In the genomic region with DNA sequence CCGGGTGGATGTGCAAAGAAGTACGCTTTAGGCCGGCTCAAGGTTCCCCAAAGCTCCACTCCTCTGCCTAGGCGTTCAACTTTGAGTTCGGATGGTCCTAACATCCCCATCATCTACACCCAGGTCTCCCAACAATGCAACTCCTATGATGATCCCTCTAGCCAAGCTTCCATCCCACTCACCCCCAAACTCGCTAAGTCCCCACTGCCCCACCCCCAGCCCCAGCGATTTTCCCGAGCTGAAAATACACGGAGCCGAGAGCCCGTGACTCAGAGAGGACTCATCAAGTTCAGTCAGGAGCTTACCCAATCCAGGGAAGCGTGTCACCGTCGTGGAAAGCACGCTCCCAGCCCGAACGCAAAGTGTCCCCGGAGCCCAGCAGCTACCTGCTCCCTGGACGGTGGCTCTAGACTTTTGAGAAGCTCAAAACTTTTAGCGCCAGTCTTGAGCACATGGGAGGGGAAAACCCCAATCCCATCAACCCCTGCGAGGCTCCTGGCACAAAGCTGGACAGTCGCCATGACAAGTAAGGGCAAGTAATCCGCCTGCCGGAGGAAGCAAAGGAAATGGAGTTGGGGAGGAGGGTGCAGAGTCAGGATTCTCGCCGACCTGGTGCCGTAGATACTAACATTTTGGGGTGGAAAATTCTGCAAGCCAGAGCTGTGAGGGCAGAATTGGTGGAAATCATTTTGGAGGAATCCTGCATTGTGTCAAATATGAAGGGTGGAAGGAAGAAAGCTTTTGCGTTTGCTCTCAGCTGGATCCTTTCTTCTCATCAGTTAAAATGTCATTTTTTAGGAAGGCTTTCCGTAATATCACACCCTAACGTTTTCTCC, we compare ENCODE assay signal across 1 cellular context.
TF ChIP-seq lines count a peak whose summit lies in the region.

Gene TP53, minus strand, starts transcription at position 419 of the 836 bp plus-strand sequence. CDS start 10,896 bp downstream, outside the sequence.

TF ChIP-seq in HepG2, 621 proteins besides CTCF, POLR2A, EP300 and RAD21 (continued from another document and continues in another):
- TF ChIP-seq CEBPZ (IDR thresholded peaks at IDR 0.05; ENCODE audit: low read length) (no peak), TSC22D2 (CRISPR knock-in tag; IDR thresholded peaks at IDR 0.05; ENCODE audit: borderline replicate concordance) (peak; percentile 66; the same call in 1 of the 2 replicates), TAF1 (CRISPR knock-in tag; IDR thresholded peaks at IDR 0.05) (peak; percentile 75), ZNF549 (CRISPR knock-in tag; IDR thresholded peaks at IDR 0.05) (no peak), NONO (IDR thresholded peaks at IDR 0.05) (no peak), NONO (CRISPR knock-in tag; conservative IDR thresholded peaks at IDR 0.05) (peak; percentile 67), ZFP91 (CRISPR knock-in tag; IDR thresholded peaks at IDR 0.05; ENCODE audit: borderline replicate concordance) (no peak), ZNF326 (CRISPR knock-in tag; IDR thresholded peaks at IDR 0.05; ENCODE audit: borderline replicate concordance) (no peak), TP53 (CRISPR knock-in tag; conservative IDR thresholded peaks at IDR 0.05) (0 out of 2 replicates have a peak, but pooled peaks have one; percentile 24), KAT8 (CRISPR knock-in tag; IDR thresholded peaks at IDR 0.05) (peak; percentile 70), FIP1L1 (IDR thresholded peaks at IDR 0.05; ENCODE audit: borderline replicate concordance, insufficient read depth, low read depth, low read length) (0 out of 2 replicates have a peak, but pooled peaks have one; percentile 36), CHD2 (IDR thresholded peaks at IDR 0.05; ENCODE audit: low read depth, low read length) (peak; percentile 29; the same call in 1 of the 2 replicates), ZNF160 (CRISPR knock-in tag; IDR thresholded peaks at IDR 0.05) (0 out of 2 replicates have a peak, but pooled peaks have one; percentile 2), PCBP1 (IDR thresholded peaks at IDR 0.05; ENCODE audit: borderline replicate concordance, low read depth, low read length) (0 out of 2 replicates have a peak, but pooled peaks have one; percentile 31), BHLHE40 (IDR thresholded peaks at IDR 0.05; ENCODE audit: low read length) (0 out of 2 replicates have a peak, but pooled peaks have one; percentile 10), SUZ12 (IDR thresholded peaks at IDR 0.05; ENCODE audit: low read depth, low read length) (peak; percentile 61), EZH2 (conservative IDR thresholded peaks at IDR 0.05; ENCODE audit: low read depth, low read length) (no peak), PHF20 (CRISPR knock-in tag; IDR thresholded peaks at IDR 0.05) (peak; percentile 61; the same call in 1 of the 2 replicates), ZBTB39 (CRISPR knock-in tag; IDR thresholded peaks at IDR 0.05) (0 out of 2 replicates have a peak, but pooled peaks have one; percentile 21), GFI1 (CRISPR knock-in tag; IDR thresholded peaks at IDR 0.05; ENCODE audit: borderline replicate concordance) (no peak), ZNF678 (CRISPR knock-in tag; IDR thresholded peaks at IDR 0.05) (no peak), SP5 (CRISPR knock-in tag; IDR thresholded peaks at IDR 0.05; ENCODE audit: borderline replicate concordance, low read depth) (0 out of 2 replicates have a peak, but pooled peaks have one; percentile 30), KAT2B (IDR thresholded peaks at IDR 0.05; ENCODE audit: borderline replicate concordance, low read depth, low read length) (no peak), SRSF1 (optimal IDR thresholded peaks at IDR 0.05; ENCODE audit: low read depth, low read length) (no peak), MED1 (CRISPR knock-in tag; IDR thresholded peaks at IDR 0.05) (peak; percentile 58), CCDC6 (CRISPR knock-in tag; IDR thresholded peaks at IDR 0.05) (0 out of 2 replicates have a peak, but pooled peaks have one; percentile 48), SP2 (CRISPR knock-in tag; IDR thresholded peaks at IDR 0.05) (no peak), HOXA3 (CRISPR knock-in tag; IDR thresholded peaks at IDR 0.05) (peak; percentile 99)
- TF ChIP-seq, protein P1, sequence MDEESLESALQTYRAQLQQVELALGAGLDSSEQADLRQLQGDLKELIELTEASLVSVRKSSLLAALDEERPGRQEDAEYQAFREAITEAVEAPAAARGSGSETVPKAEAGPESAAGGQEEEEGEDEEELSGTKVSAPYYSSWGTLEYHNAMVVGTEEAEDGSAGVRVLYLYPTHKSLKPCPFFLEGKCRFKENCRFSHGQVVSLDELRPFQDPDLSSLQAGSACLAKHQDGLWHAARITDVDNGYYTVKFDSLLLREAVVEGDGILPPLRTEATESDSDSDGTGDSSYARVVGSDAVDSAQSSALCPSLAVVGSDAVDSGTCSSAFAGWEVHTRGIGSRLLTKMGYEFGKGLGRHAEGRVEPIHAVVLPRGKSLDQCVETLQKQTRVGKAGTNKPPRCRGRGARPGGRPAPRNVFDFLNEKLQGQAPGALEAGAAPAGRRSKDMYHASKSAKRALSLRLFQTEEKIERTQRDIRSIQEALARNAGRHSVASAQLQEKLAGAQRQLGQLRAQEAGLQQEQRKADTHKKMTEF (CRISPR knock-in tag; IDR thresholded peaks at IDR 0.05): no peak
- TF ChIP-seq, protein P2, sequence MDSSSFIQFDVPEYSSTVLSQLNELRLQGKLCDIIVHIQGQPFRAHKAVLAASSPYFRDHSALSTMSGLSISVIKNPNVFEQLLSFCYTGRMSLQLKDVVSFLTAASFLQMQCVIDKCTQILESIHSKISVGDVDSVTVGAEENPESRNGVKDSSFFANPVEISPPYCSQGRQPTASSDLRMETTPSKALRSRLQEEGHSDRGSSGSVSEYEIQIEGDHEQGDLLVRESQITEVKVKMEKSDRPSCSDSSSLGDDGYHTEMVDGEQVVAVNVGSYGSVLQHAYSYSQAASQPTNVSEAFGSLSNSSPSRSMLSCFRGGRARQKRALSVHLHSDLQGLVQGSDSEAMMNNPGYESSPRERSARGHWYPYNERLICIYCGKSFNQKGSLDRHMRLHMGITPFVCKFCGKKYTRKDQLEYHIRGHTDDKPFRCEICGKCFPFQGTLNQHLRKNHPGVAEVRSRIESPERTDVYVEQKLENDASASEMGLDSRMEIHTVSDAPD (CRISPR knock-in tag; IDR thresholded peaks at IDR 0.05): no peak
- TF ChIP-seq, protein P3, sequence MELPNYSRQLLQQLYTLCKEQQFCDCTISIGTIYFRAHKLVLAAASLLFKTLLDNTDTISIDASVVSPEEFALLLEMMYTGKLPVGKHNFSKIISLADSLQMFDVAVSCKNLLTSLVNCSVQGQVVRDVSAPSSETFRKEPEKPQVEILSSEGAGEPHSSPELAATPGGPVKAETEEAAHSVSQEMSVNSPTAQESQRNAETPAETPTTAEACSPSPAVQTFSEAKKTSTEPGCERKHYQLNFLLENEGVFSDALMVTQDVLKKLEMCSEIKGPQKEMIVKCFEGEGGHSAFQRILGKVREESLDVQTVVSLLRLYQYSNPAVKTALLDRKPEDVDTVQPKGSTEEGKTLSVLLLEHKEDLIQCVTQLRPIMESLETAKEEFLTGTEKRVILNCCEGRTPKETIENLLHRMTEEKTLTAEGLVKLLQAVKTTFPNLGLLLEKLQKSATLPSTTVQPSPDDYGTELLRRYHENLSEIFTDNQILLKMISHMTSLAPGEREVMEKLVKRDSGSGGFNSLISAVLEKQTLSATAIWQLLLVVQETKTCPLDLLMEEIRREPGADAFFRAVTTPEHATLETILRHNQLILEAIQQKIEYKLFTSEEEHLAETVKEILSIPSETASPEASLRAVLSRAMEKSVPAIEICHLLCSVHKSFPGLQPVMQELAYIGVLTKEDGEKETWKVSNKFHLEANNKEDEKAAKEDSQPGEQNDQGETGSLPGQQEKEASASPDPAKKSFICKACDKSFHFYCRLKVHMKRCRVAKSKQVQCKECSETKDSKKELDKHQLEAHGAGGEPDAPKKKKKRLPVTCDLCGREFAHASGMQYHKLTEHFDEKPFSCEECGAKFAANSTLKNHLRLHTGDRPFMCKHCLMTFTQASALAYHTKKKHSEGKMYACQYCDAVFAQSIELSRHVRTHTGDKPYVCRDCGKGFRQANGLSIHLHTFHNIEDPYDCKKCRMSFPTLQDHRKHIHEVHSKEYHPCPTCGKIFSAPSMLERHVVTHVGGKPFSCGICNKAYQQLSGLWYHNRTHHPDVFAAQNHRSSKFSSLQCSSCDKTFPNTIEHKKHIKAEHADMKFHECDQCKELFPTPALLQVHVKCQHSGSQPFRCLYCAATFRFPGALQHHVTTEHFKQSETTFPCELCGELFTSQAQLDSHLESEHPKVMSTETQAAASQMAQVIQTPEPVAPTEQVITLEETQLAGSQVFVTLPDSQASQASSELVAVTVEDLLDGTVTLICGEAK (IDR thresholded peaks at IDR 0.05): no peak
- TF ChIP-seq, protein P3 (CRISPR knock-in tag; IDR thresholded peaks at IDR 0.05): peak; percentile 47; the same call in 1 of the 2 replicates
- TF ChIP-seq, protein P4, sequence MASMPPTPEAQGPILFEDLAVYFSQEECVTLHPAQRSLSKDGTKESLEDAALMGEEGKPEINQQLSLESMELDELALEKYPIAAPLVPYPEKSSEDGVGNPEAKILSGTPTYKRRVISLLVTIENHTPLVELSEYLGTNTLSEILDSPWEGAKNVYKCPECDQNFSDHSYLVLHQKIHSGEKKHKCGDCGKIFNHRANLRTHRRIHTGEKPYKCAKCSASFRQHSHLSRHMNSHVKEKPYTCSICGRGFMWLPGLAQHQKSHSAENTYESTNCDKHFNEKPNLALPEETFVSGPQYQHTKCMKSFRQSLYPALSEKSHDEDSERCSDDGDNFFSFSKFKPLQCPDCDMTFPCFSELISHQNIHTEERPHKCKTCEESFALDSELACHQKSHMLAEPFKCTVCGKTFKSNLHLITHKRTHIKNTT (CRISPR knock-in tag; IDR thresholded peaks at IDR 0.05): no peak
